In the genomic region with DNA sequence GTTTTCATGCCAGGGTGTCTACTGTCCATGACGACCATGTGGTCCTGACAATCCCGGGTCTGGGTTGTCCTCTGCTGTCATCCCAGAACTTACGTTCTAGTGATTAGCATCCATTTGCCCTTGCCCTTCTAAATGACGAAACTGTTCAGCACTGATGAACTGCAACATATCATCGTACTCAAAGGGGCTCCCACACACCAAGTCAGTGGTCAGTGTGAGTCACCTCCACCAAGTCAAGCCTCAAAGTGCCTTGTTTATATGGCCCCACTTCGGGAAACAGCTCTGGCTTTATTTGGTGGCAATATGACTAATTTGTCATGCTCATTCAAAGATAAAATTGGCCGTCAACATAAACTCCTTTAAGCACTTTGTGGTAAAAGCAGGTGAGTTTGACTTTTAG, we compare ENCODE assay signal across 13 cellular contexts.
DNase-seq lines count a peak whose midpoint lies in the region; ATAC-seq lines count a peak whose summit lies in the region.
"Had no signal": no experiment of that assay in that cellular context is flagged by ENCODE, and none has a peak within 500 bp of the region (broad histone marks: within the 10 kb centered on the region; RNA-seq: fewer than 3 reads in every experiment).

No MANE protein-coding gene starts in this region.

- ATAC-seq in HG03571 (IDR thresholded peaks at IDR 0.05; ENCODE audit: unreplicated experiment) (no peak), HG02938 (IDR thresholded peaks at IDR 0.05; ENCODE audit: unreplicated experiment) (no peak)

- peak; percentile 4 for DNase-seq in NK-92 treated with Interleukin-12 subunit alpha and Interleukin-12 subunit beta, amount 100 ng/mL, for 24 hours (lab: John Stamatoyannopoulos, UW)
- DNase-seq in NK-92 (lab: John Stamatoyannopoulos, UW; ENCODE audit: unreplicated experiment) (no peak), T1000 (lab: John Stamatoyannopoulos, UW) (peak; percentile 70), glomerular visceral epithelial cell (ENCODE audit: extremely low spot score) (peak; percentile 59), Ammon's horn (ENCODE audit: low spot score) (no peak), NCI-H510A treated with DMSO at 0.1 percent for 48 hours (lab: John Stamatoyannopoulos, UW) (no peak)
- DNase-seq: CD8-positive, alpha-beta memory T cell; GOT3; NCI-H187 treated with DMSO at 0.1 percent for 48 hours; NCI-H69; OCI-M1 had no signal

Comparison
In these comparisons a context has a peak if more than half of its experiments do, and no peak if none do; other contexts are left out.
1. DNase-seq: peak in NK-92 treated with Interleukin-12 subunit alpha and Interleukin-12 subunit beta, amount 100 ng/mL, for 24 hours (single experiment), T1000 (single experiment) and glomerular visceral epithelial cell (single experiment); none in NK-92 (single experiment), Ammon's horn (single experiment) and NCI-H510A treated with DMSO at 0.1 percent for 48 hours (single experiment).